1 cellular context compared by ENCODE assay signal in genomic region chr2:231411237-231411636, GRCh38.
TF ChIP-seq lines count a peak whose summit lies in the region.

No MANE protein-coding gene starts in this region.

TF ChIP-seq in H1, 55 proteins besides CTCF, POLR2A, EP300 and RAD21 (continued from another document):
- TF ChIP-seq RFX5 (IDR thresholded peaks at IDR 0.05; ENCODE audit: borderline replicate concordance, low read depth, low read length) (no peak), E2F6 (IDR thresholded peaks at IDR 0.05) (no peak), POLR2AphosphoS5 (IDR thresholded peaks at IDR 0.05; ENCODE audit: low read depth, low read length) (no peak), TAF1 (IDR thresholded peaks at IDR 0.05; ENCODE audit: low read depth, low read length) (no peak), GTF2F1 (IDR thresholded peaks at IDR 0.05; ENCODE audit: borderline replicate concordance, low read depth, low read length) (no peak), CEBPB (IDR thresholded peaks at IDR 0.05; ENCODE audit: low read depth, low read length) (no peak), ATF2 (IDR thresholded peaks at IDR 0.05; ENCODE audit: low read length) (no peak), ZNF274 (IDR thresholded peaks at IDR 0.05; ENCODE audit: borderline replicate concordance, extremely low read depth, low read length) (no peak), KDM1A (IDR thresholded peaks at IDR 0.05; ENCODE audit: borderline replicate concordance, low read length) (no peak)
